Comparison of ENCODE assay signal across 9 cellular contexts in the genomic region with DNA sequence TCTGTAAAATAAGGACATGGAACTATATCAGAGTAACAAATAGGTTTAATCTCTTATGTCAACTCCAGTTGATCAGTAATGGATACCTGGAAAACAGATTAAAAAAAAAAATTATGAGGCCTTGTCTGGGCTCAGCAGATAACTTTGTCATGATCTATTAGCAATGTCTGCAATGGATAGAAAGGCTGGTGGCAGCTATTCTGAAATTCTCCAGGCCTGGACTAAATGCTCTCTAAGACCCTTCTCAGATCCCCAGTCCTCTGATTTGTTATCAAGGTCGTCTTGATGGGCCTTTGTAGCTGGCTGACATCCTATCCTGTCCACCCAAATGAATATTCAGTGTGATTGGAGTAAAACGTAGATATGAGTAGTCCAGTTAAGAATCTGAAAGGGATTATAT. TPM values are rescaled to one million over a fixed set of nuclear protein-coding genes. Genes with fewer than 3 reads are reported as not detected.
"Had no signal": no experiment of that assay in that cellular context is flagged by ENCODE, and none has a peak within 500 bp of the region (broad histone marks: within the 10 kb centered on the region; RNA-seq: fewer than 3 reads in every experiment).

No MANE protein-coding gene starts in this region.

- H3K4me2 ChIP-seq: GM23338 had no signal

- H3K4me3 ChIP-seq: GM23338 had no signal

- H3K36me3 Mint-ChIP-seq: IgD-negative memory B cell had no signal

- H3K4me1 Mint-ChIP-seq: GM23338, H9 had no signal

- H3K27me3 Mint-ChIP-seq: IgD-negative memory B cell had no signal

- H3K27ac Mint-ChIP-seq: GM23338, H9, IgD-negative memory B cell had no signal

- H2AFZ ChIP-seq: GM23338 had no signal

- H3K4me3 Mint-ChIP-seq: GM23338, H9, IgD-negative memory B cell had no signal

- ATAC-seq: GM23338, HepG2 had no signal

- H3K27ac ChIP-seq: HL-60 had no signal

- DNase-seq: H9, HCEC 1CT, KBM-7 had no signal

RNA-seq across cellular contexts. Expression of gene LRTM1, which starts 13.7 kb away (rescaled TPM):
- total RNA-seq: GM23338, H1, H9, HepG2, HT1080 had no signal
- polyA plus RNA-seq: H1, HepG2, IgD-negative memory B cell had no signal
